11 cellular contexts compared by ENCODE assay signal in genomic region chr22:33438273-33438672, GRCh38.
DNase-seq lines count a peak whose midpoint lies in the region; ATAC-seq and TF ChIP-seq lines count a peak whose summit lies in the region.
"Had no signal": no experiment of that assay in that cellular context is flagged by ENCODE, and none has a peak within 500 bp of the region (broad histone marks: within the 10 kb centered on the region; RNA-seq: fewer than 3 reads in every experiment).

No MANE protein-coding gene starts in this region.

- ATAC-seq in activated naive CD8-positive, alpha-beta T cell treated with anti-CD3 and anti-CD28 coated beads, Interleukin-2, amount 50 U/mL, for 24 hours: no peak
- ATAC-seq in HG02981 (IDR thresholded peaks at IDR 0.05; ENCODE audit: unreplicated experiment): no peak
- ATAC-seq: HCT116 had no signal

- intact Hi-C loops in esophagus muscularis mucosa (cut with DNase I): no loop called here

- no peak overlapping the region for H3K27ac Mint-ChIP-seq in activated naive CD8-positive, alpha-beta T cell treated with anti-CD3 and anti-CD28 coated beads, Interleukin-2, amount 50 U/mL, for 24 hours
- H3K27ac Mint-ChIP-seq: activated T-cell treated with anti-CD3 and anti-CD28 coated beads, Interleukin-2, amount 50 U/mL, for 72 hours had no signal

- H2AFZ ChIP-seq in osteoblast (ENCODE audit: low read length): peak overlapping the region; percentile 51

- H3K27me3 Mint-ChIP-seq in activated naive CD8-positive, alpha-beta T cell treated with anti-CD3 and anti-CD28 coated beads, Interleukin-2, amount 50 U/mL, for 24 hours: no peaks in the 10 kb centered on the region

- H3K27ac ChIP-seq in osteoblast (ENCODE audit: low read depth, low read length): peak overlapping the region; percentile 67
- H3K27ac ChIP-seq in esophagus muscularis mucosa (replicated peaks in 1 of 4): peak overlapping the region in 2 of 4 donors; percentile 9 to 12

- no peaks in the 10 kb centered on the region for H3K36me3 ChIP-seq in osteoblast (ENCODE audit: insufficient read depth, low read length)
- H3K36me3 ChIP-seq in esophagus muscularis mucosa: no peaks in the 10 kb centered on the region
- H3K36me3 ChIP-seq: esophagus squamous epithelium had no signal

- peak overlapping the region; percentile 61 for H3K4me2 ChIP-seq in osteoblast (ENCODE audit: insufficient read depth, low read length)

- H3K36me3 Mint-ChIP-seq in activated naive CD8-positive, alpha-beta T cell treated with anti-CD3 and anti-CD28 coated beads, Interleukin-2, amount 50 U/mL, for 24 hours (ENCODE audit: low read depth): no peaks in the 10 kb centered on the region

- no peaks in the 10 kb centered on the region for H3K79me2 ChIP-seq in osteoblast (ENCODE audit: insufficient read depth, low read length)

- H3K4me3 Mint-ChIP-seq in activated naive CD8-positive, alpha-beta T cell treated with anti-CD3 and anti-CD28 coated beads, Interleukin-2, amount 50 U/mL, for 24 hours: no peak overlapping the region
- H3K4me3 Mint-ChIP-seq: activated T-cell treated with anti-CD3 and anti-CD28 coated beads, Interleukin-2, amount 50 U/mL, for 72 hours had no signal

- no peak for TF ChIP-seq CTCF in osteoblast (IDR thresholded peaks at IDR 0.05; ENCODE audit: extremely low read depth, low read depth, low read length)
- TF ChIP-seq CTCF in esophagus muscularis mucosa (IDR thresholded peaks at IDR 0.05): no peak

- peaks cover 5% of the 10 kb centered on the region for H4K20me1 ChIP-seq in osteoblast (ENCODE audit: insufficient read depth, low read length)

- H3K9me3 Mint-ChIP-seq in activated naive CD8-positive, alpha-beta T cell treated with anti-CD3 and anti-CD28 coated beads, Interleukin-2, amount 50 U/mL, for 24 hours: no peaks in the 10 kb centered on the region

- no peak for TF ChIP-seq POLR2A in esophagus muscularis mucosa (IDR thresholded peaks at IDR 0.05; ENCODE audit: low read depth)

- H3K27me3 ChIP-seq in osteoblast (ENCODE audit: insufficient read depth, low read length) (peaks cover 27% of the 10 kb centered on the region), esophagus muscularis mucosa (no peaks in the 10 kb centered on the region)
- H3K27me3 ChIP-seq: esophagus squamous epithelium had no signal

- no peak overlapping the region for H3K4me3 ChIP-seq in osteoblast (ENCODE audit: insufficient read depth, low read length)
- H3K4me3 ChIP-seq in esophagus muscularis mucosa: no peak overlapping the region
- H3K4me3 ChIP-seq: esophagus squamous epithelium had no signal

- no peaks in the 10 kb centered on the region for H3K4me1 Mint-ChIP-seq in activated naive CD8-positive, alpha-beta T cell treated with anti-CD3 and anti-CD28 coated beads, Interleukin-2, amount 50 U/mL, for 24 hours

- H3K4me1 ChIP-seq in osteoblast (ENCODE audit: insufficient read depth, low read length): peaks cover 9% of the 10 kb centered on the region
- H3K4me1 ChIP-seq in esophagus muscularis mucosa: peaks cover 3 to 25% (median 23%) of the 10 kb centered on the region in 4 donors

- TF ChIP-seq EP300 in esophagus muscularis mucosa (IDR thresholded peaks at IDR 0.05): no peak

- 33% methylated on average over 7 of the region's 7 CpGs for WGBS in esophagus muscularis mucosa

- H3K9me3 ChIP-seq in osteoblast (ENCODE audit: low read depth, low read length) (no peaks in the 10 kb centered on the region), esophagus muscularis mucosa (no peaks in the 10 kb centered on the region)
- H3K9me3 ChIP-seq: esophagus squamous epithelium had no signal

- DNase-seq in DMS79 (lab: John Stamatoyannopoulos, UW) (peak; percentile 1), M059J (ENCODE audit: low read depth) (peak; percentile 74), cerebellar cortex (ENCODE audit: low spot score) (peak; percentile 91), osteoblast (ENCODE audit: insufficient read length, low spot score, missing footprints) (peak; percentile 88), NCI-H187 treated with DMSO at 0.1 percent for 48 hours (lab: John Stamatoyannopoulos, UW) (no peak), esophagus muscularis mucosa (ENCODE audit: extremely low spot score) (no peak)
- no peak for DNase-seq in activated naive CD8-positive, alpha-beta T cell treated with anti-CD3 and anti-CD28 coated beads, Interleukin-2, amount 50 U/mL, for 24 hours
- DNase-seq: esophagus squamous epithelium had no signal

Comparison
In these comparisons a context has a peak if more than half of its experiments do, and no peak if none do; other contexts are left out.
1. DNase-seq: peak in DMS79 (single experiment), M059J (single experiment), cerebellar cortex (single experiment) and osteoblast (single experiment); none in activated naive CD8-positive, alpha-beta T cell treated with anti-CD3 and anti-CD28 coated beads, Interleukin-2, amount 50 U/mL, for 24 hours (single experiment), NCI-H187 treated with DMSO at 0.1 percent for 48 hours (single experiment) and esophagus muscularis mucosa (single experiment).